14 cellular contexts compared by ENCODE assay signal in the genomic region with DNA sequence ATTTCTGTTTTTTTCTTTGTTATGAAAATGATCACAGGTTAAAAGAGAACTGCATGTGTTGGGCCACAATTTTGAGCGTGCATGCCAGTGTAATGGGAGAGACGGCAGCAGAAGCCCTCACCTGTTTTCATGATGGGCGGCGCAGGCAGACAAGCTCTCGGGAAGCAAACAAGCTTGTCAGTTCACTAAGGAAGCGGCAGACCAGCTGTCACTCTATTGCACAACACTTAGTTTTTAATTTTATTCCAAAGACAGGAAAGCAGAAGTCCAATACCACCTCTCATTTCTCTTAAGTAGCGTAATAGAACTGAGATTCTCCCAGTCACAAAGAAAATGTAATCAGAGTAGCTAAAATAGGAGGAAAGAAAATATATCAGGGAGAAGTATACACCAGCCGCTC.
DNase-seq lines count a peak whose midpoint lies in the region; ATAC-seq and TF ChIP-seq lines count a peak whose summit lies in the region.
"Had no signal": no experiment of that assay in that cellular context is flagged by ENCODE, and none has a peak within 500 bp of the region (broad histone marks: within the 10 kb centered on the region; RNA-seq: fewer than 3 reads in every experiment).

No MANE protein-coding gene starts in this region.

- intact Hi-C loops in Right ventricle myocardium superior (cut with DNase I): no loop called here

- no peak for TF ChIP-seq CTCF in right atrium auricular region (IDR thresholded peaks at IDR 0.05)
- no peak for TF ChIP-seq CTCF in WERI-Rb-1 (IDR thresholded peaks at IDR 0.05; ENCODE audit: low read depth, low read length)

- H3K27me3 ChIP-seq in right atrium auricular region (no peaks in the 10 kb centered on the region), WERI-Rb-1 (ENCODE audit: insufficient read depth, low read depth, severe bottlenecking) (no peaks in the 10 kb centered on the region)

- DNase-seq in Right ventricle myocardium superior (no peak), right atrium auricular region (ENCODE audit: low spot score) (no peak), NCI-H2171 treated with DMSO at 0.1 percent for 48 hours (lab: John Stamatoyannopoulos, UW) (peak; percentile 99), WERI-Rb-1 (peak; percentile 37), HK-2 (ENCODE audit: unreplicated experiment) (no peak)
- DNase-seq: activated T-cell treated with anti-CD3 and anti-CD28 coated beads, Interleukin-2, amount 50 U/mL, for 72 hours; amniotic stem cell; mammary epithelial cell; occipital lobe had no signal

- ATAC-seq in Right ventricle myocardium superior (ENCODE audit: poor library complexity): peak; percentile 60
- ATAC-seq in GM21619 (IDR thresholded peaks at IDR 0.05; ENCODE audit: unreplicated experiment): no peak
- ATAC-seq in GM21390 (IDR thresholded peaks at IDR 0.05; ENCODE audit: unreplicated experiment): no peak
- ATAC-seq in HG03280 (IDR thresholded peaks at IDR 0.05; ENCODE audit: unreplicated experiment): no peak
- ATAC-seq: activated CD4-positive, CD25-positive, alpha-beta regulatory T cell treated with anti-CD3 and anti-CD28 coated beads, Interleukin-2, amount 50 U/mL, for 24 hours; activated T-cell treated with anti-CD3 and anti-CD28 coated beads, Interleukin-2, amount 50 U/mL, for 72 hours; HCT116 had no signal

- no peaks in the 10 kb centered on the region for H3K36me3 ChIP-seq in right atrium auricular region
- no peaks in the 10 kb centered on the region for H3K36me3 ChIP-seq in WERI-Rb-1

- no peaks in the 10 kb centered on the region for H3K9me3 ChIP-seq in right atrium auricular region
- no peaks in the 10 kb centered on the region for H3K9me3 ChIP-seq in WERI-Rb-1 (ENCODE audit: severe bottlenecking)

- H3K4me1 ChIP-seq in right atrium auricular region: no peaks in the 10 kb centered on the region

- H3K4me3 ChIP-seq in right atrium auricular region (no peak overlapping the region), WERI-Rb-1 (ENCODE audit: low read depth, low read length) (no peak overlapping the region; the same call in 1 of the 2 replicates)

- H3K27ac ChIP-seq in right atrium auricular region (no peak overlapping the region), WERI-Rb-1 (peak overlapping the region; percentile 74)

Comparison
In these comparisons a context has a peak if more than half of its experiments do, and no peak if none do; other contexts are left out.
1. DNase-seq: peak in NCI-H2171 treated with DMSO at 0.1 percent for 48 hours (single experiment) and WERI-Rb-1 (single experiment); none in Right ventricle myocardium superior (single experiment), right atrium auricular region (single experiment) and HK-2 (single experiment).